Comparison of ENCODE assay signal across 34 cellular contexts in the genomic region with DNA sequence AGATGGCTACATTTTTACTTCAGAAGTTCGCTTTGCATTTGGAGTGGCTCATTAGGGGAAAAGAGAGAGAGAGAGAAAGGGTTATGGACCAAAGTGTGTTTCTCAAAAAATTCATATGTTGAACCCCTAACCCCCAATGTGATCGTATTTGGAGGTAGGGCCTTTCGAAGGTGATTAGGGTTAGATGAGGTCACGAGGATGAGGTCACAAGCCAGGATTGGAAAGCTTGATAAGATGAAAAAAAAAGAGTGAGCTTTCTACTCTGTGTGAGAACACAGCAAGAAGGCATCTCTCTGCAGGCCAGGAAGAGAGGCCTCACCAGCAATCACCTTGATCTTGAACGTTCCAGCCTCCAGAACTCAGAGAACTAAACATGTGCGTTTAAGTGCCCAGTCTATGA.
"Had no signal": no experiment of that assay in that cellular context is flagged by ENCODE, and none has a peak within 500 bp of the region (broad histone marks: within the 10 kb centered on the region; RNA-seq: fewer than 3 reads in every experiment).

No MANE protein-coding gene starts in this region.

- H3K36me3 ChIP-seq: adrenal gland, brain microvascular endothelial cell, breast epithelium had no signal

- H3K9me3 ChIP-seq: adrenal gland, body of pancreas, breast epithelium had no signal

- H3K4me3 ChIP-seq: adrenal gland, body of pancreas, breast epithelium had no signal

- H3K4me1 ChIP-seq: adrenal gland, breast epithelium had no signal

- FAIRE-seq: astrocyte, TTC549 had no signal

- ATAC-seq: activated CD8-positive, alpha-beta T cell treated with anti-CD3 and anti-CD28 coated beads for 36 hours; activated naive CD4-positive, alpha-beta T cell treated with anti-CD3 and anti-CD28 coated beads, Interleukin-2, amount 50 U/mL, for 72 hours; activated T-cell treated with anti-CD3 and anti-CD28 coated beads, Interleukin-2, amount 50 U/mL, for 4 hours; activated T-cell treated with anti-CD3 and anti-CD28 coated beads, Interleukin-2, amount 50 U/mL, for 72 hours; activated T-helper 17 cell treated with anti-CD3 and anti-CD28 coated beads, Interleukin-2, amount 50 U/mL, for 72 hours; body of pancreas had no signal

- H3K27ac ChIP-seq: adrenal gland, body of pancreas, brain microvascular endothelial cell, breast epithelium, VCaP had no signal

- DNase-seq: activated B cell treated with CpG ODN at 0.5 μM for 24 hours; activated CD4-positive, alpha-beta memory T cell treated with anti-CD3 and anti-CD28 coated beads for 36 hours; activated CD4-positive, alpha-beta T cell treated with anti-CD3 and anti-CD28 coated beads for 4 hours; activated CD4-positive, alpha-beta T cell treated with anti-CD3 and anti-CD28 coated beads, Interleukin-2, amount 10 ng/mL, durations not matched to agents 24 days and 14 days; activated CD4-positive, alpha-beta T cell treated with anti-CD3 and anti-CD28 coated beads, Interleukin-2, amount 50 U/mL, for 1 hour; activated CD4-positive, alpha-beta T cell treated with anti-CD3 and anti-CD28 coated beads, Interleukin-2, amount 50 U/mL, for 4 hours; activated CD4-positive, CD25-positive, alpha-beta regulatory T cell treated with anti-CD3 and anti-CD28 coated beads, Interleukin-2, amount 50 U/mL, for 72 hours; activated CD8-positive, alpha-beta memory T cell treated with anti-CD3 and anti-CD28 coated beads, Interleukin-2, amount 50 U/mL, for 4 hours; activated CD8-positive, alpha-beta T cell treated with anti-CD3 and anti-CD28 coated beads for 36 hours; activated effector memory CD4-positive, alpha-beta T cell treated with anti-CD3 and anti-CD28 coated beads, Interleukin-2, amount 50 U/mL, for 16 hours; activated gamma-delta T cell treated with Interleukin-2 at 50 U/mL for 16 hours; activated naive CD4-positive, alpha-beta T cell; activated naive CD4-positive, alpha-beta T cell treated with anti-CD3 and anti-CD28 coated beads for 36 hours; activated naive CD4-positive, alpha-beta T cell treated with anti-CD3 and anti-CD28 coated beads, Interleukin-2, amount 50 U/mL, for 16 hours; activated naive CD8-positive, alpha-beta T cell treated with anti-CD3 and anti-CD28 coated beads for 36 hours; activated T-cell treated with anti-CD3 and anti-CD28 coated beads for 4 hours; activated T-cell treated with anti-CD3 and anti-CD28 coated beads, Interleukin-2, amount 50 U/mL, for 1 hour; activated T-cell treated with anti-CD3 and anti-CD28 coated beads, Interleukin-2, amount 50 U/mL, for 4 hours; activated T-cell treated with anti-CD3 and anti-CD28 coated beads, Interleukin-2, amount 50 U/mL, for 72 hours; adrenal gland; amniotic stem cell; aorta; body of pancreas; brain microvascular endothelial cell; central memory CD4-positive, alpha-beta T cell; T-helper 1 cell; T-helper 2 cell; T-helper 9 cell had no signal

- H3K27me3 ChIP-seq: adrenal gland, body of pancreas, brain microvascular endothelial cell, breast epithelium had no signal
